10 cellular contexts compared by ENCODE assay signal in genomic region chr18:47254341-47254939, GRCh38. TPM values are rescaled to one million over a fixed set of nuclear protein-coding genes. Genes with fewer than 3 reads are reported as not detected.
A peak's percentile ranks its signal among the peaks of the same experiment; 100 is the strongest.
DNase-seq lines count a peak whose midpoint lies in the region; ATAC-seq lines count a peak whose summit lies in the region.
"Had no signal": no experiment of that assay in that cellular context is flagged by ENCODE, and none has a peak within 500 bp of the region (broad histone marks: within the 10 kb centered on the region; RNA-seq: fewer than 3 reads in every experiment).

No MANE protein-coding gene starts in this region.

- H3K4me1 Mint-ChIP-seq in T-helper 17 cell = peaks cover 2% of the 10 kb centered on the region

- H3K4me3 Mint-ChIP-seq in T-helper 17 cell = no peak overlapping the region

- H3K36me3 Mint-ChIP-seq in T-helper 17 cell (ENCODE audit: low read depth) = no peaks in the 10 kb centered on the region

- DNase-seq in AG08396 (ENCODE audit: low spot score) = peak; percentile 61
- peak; percentile 24 for DNase-seq in HK-2 (ENCODE audit: unreplicated experiment)
- DNase-seq in astrocyte of the hippocampus (ENCODE audit: low read depth, low spot score) = peak; percentile 74
- no peak for DNase-seq in left lobe of liver (ENCODE audit: low spot score)
- no peak for DNase-seq in T-helper 17 cell
- DNase-seq in NCI-H1930 (lab: John Stamatoyannopoulos, UW) = no peak

- H3K27ac Mint-ChIP-seq in T-helper 17 cell = no peak overlapping the region
- H3K27ac Mint-ChIP-seq: activated naive CD4-positive, alpha-beta T cell treated with anti-CD3 and anti-CD28 coated beads, Interleukin-2, amount 50 U/mL, for 72 hours had no signal

- ATAC-seq in left lobe of liver = peak; percentile 71
- ATAC-seq in T-helper 17 cell = no peak
- no peak for ATAC-seq in GM19463 (IDR thresholded peaks at IDR 0.05; ENCODE audit: unreplicated experiment)
- ATAC-seq in HG02884 (IDR thresholded peaks at IDR 0.05; ENCODE audit: unreplicated experiment) = no peak
- ATAC-seq: left colon had no signal

- H3K27me3 Mint-ChIP-seq in T-helper 17 cell = peaks cover 88% of the 10 kb centered on the region

- no peaks in the 10 kb centered on the region for H3K9me3 ChIP-seq in T-helper 17 cell (ENCODE audit: control insufficient read depth, low read length, poor library complexity, severe bottlenecking)

RNA-seq across cellular contexts. Expression of gene SKOR2, which starts 3.0 kb away (rescaled TPM):
- total RNA-seq in left lobe of liver (not detected), T-helper 17 cell (not detected)
- total RNA-seq: activated naive CD4-positive, alpha-beta T cell treated with anti-CD3 and anti-CD28 coated beads, Interleukin-2, amount 50 U/mL, for 72 hours; left colon had no signal

Comparison
In these comparisons a context has a peak if more than half of its experiments do, and no peak if none do; other contexts are left out.
1. DNase-seq: peak in AG08396 (single experiment), HK-2 (single experiment) and astrocyte of the hippocampus (single experiment); none in left lobe of liver (single experiment), T-helper 17 cell (0 of 3) and NCI-H1930 (0 of 2).